ENCODE assay signal across 18 cellular contexts in genomic region chr5:27963050-27963783, GRCh38.
"Had no signal": no experiment of that assay in that cellular context is flagged by ENCODE, and none has a peak within 500 bp of the region (broad histone marks: within the 10 kb centered on the region; RNA-seq: fewer than 3 reads in every experiment).

No MANE protein-coding gene starts in this region.

- ATAC-seq: activated T-cell treated with anti-CD3 and anti-CD28 coated beads, Interleukin-2, amount 50 U/mL, for 4 hours; esophagus mucosa; gastrocnemius medialis; left lung; mucosa of descending colon had no signal

- H3K27ac ChIP-seq: ascending aorta, gastrocnemius medialis, left lung, ovary had no signal

- H3K27me3 ChIP-seq: ascending aorta, gastrocnemius medialis, left lung, ovary had no signal

- H3K4me1 ChIP-seq: ascending aorta, gastrocnemius medialis, left lung had no signal

- H3K9me3 ChIP-seq: ascending aorta, gastrocnemius medialis, ovary had no signal

- H3K4me3 ChIP-seq: ascending aorta, gastrocnemius medialis, left lung, mucosa of descending colon, ovary had no signal

- DNase-seq: activated CD4-positive, alpha-beta T cell treated with anti-CD3 and anti-CD28 coated beads, Interleukin-2, amount 50 U/mL, for 1 hour; activated CD8-positive, alpha-beta memory T cell treated with anti-CD3 and anti-CD28 coated beads, Interleukin-2, amount 50 U/mL, for 4 hours; activated effector memory CD4-positive, alpha-beta T cell treated with anti-CD3 and anti-CD28 coated beads, Interleukin-2, amount 50 U/mL, for 16 hours; activated naive CD4-positive, alpha-beta T cell treated with anti-CD3 and anti-CD28 coated beads, Interleukin-2, amount 50 U/mL, for 16 hours; activated T-cell treated with anti-CD3 and anti-CD28 coated beads, Interleukin-2, amount 50 U/mL, for 4 hours; effector CD4-positive, alpha-beta T cell; gastrocnemius medialis; head of caudate nucleus; left lung; mesenchymal stem cell; mucosa of descending colon; naive B cell; ovary; stimulated activated naive B cell treated with anti-CD40 and anti-IgM and Interleukin-4, amounts not matched to agents 10 μg/mL and 1 μg/mL and 100 μg/mL, for 72 hours; T-helper 1 cell; T-helper 9 cell had no signal

- H3K36me3 ChIP-seq: ascending aorta, gastrocnemius medialis, left lung, ovary had no signal
